35 cellular contexts compared by ENCODE assay signal in genomic region chr14:24337824-24338175, GRCh38. TPM values are rescaled to one million over a fixed set of nuclear protein-coding genes. Genes with fewer than 3 reads are reported as not detected.
DNase-seq lines count a peak whose midpoint lies in the region; ATAC-seq and TF ChIP-seq lines count a peak whose summit lies in the region.
"Had no signal": no experiment of that assay in that cellular context is flagged by ENCODE, and none has a peak within 500 bp of the region (broad histone marks: within the 10 kb centered on the region; RNA-seq: fewer than 3 reads in every experiment).

No MANE protein-coding gene starts in this region.

- H3K4me2 ChIP-seq in Loucy (ENCODE audit: low read depth, low read length, poor library complexity, severe bottlenecking) = peak overlapping the region; percentile 72
- H3K4me2 ChIP-seq: BLaER1 had no signal

- H3K27ac Mint-ChIP-seq in activated naive CD4-positive, alpha-beta T cell treated with anti-CD3 and anti-CD28 coated beads for 36 hours = peak overlapping the region; percentile 44
- no peak overlapping the region for H3K27ac Mint-ChIP-seq in effector memory CD8-positive, alpha-beta T cell
- H3K27ac Mint-ChIP-seq: HFFc6, nephron progenitor cell, WTC11 had no signal

- H3F3A ChIP-seq in Loucy (ENCODE audit: low read depth) = no peaks in the 10 kb centered on the region

- TF ChIP-seq CTCF in Loucy (conservative IDR thresholded peaks at IDR 0.05; ENCODE audit: low read length) = no peak

- H3K4me3 ChIP-seq in Loucy (ENCODE audit: low read length, poor library complexity, severe bottlenecking) (no peak overlapping the region), MG63 (no peak overlapping the region)
- H3K4me3 ChIP-seq: BLaER1, body of pancreas, ovary, upper lobe of right lung had no signal

- peaks cover 48% of the 10 kb centered on the region for H3K4me1 ChIP-seq in Loucy (ENCODE audit: insufficient read depth, low read length, poor library complexity, severe bottlenecking)

- H3K27me3 Mint-ChIP-seq in activated naive CD4-positive, alpha-beta T cell treated with anti-CD3 and anti-CD28 coated beads for 36 hours (ENCODE audit: low read depth) = peaks cover 19% of the 10 kb centered on the region
- H3K27me3 Mint-ChIP-seq in effector memory CD8-positive, alpha-beta T cell = peaks cover 6 to 26% of the 10 kb centered on the region in 2 donors

- no peaks in the 10 kb centered on the region for H3K9me3 Mint-ChIP-seq in activated naive CD4-positive, alpha-beta T cell treated with anti-CD3 and anti-CD28 coated beads for 36 hours
- H3K9me3 Mint-ChIP-seq in effector memory CD8-positive, alpha-beta T cell = no peaks in the 10 kb centered on the region
- H3K9me3 Mint-ChIP-seq: dendritic cell treated with granulocyte-macrophage colony-stimulating factor and Interleukin-4, amounts not matched to agents 40 ng/mL and 50 ng/mL, for 4 days; HFFc6; nephron progenitor cell; WTC11 had no signal

- H3K9ac ChIP-seq in Loucy (ENCODE audit: low read depth, low read length, poor library complexity, severe bottlenecking) = peak overlapping the region; percentile 77
- H3K9ac ChIP-seq: BLaER1 had no signal

- peaks cover 35% of the 10 kb centered on the region for H3K4me1 Mint-ChIP-seq in activated naive CD4-positive, alpha-beta T cell treated with anti-CD3 and anti-CD28 coated beads for 36 hours (ENCODE audit: low read depth)
- peaks cover 29 to 36% of the 10 kb centered on the region in 2 donors for H3K4me1 Mint-ChIP-seq in effector memory CD8-positive, alpha-beta T cell (ENCODE audit: low read depth in 2 of 2)

- H3K9me2 ChIP-seq in Loucy (replicated peaks; ENCODE audit: low read depth, low read length) = no peaks in the 10 kb centered on the region

- no peak overlapping the region for H2AFZ ChIP-seq in Loucy (ENCODE audit: low read length)

- H3K4me3 Mint-ChIP-seq in activated naive CD4-positive, alpha-beta T cell treated with anti-CD3 and anti-CD28 coated beads for 36 hours = peak overlapping the region; percentile 13
- H3K4me3 Mint-ChIP-seq in effector memory CD8-positive, alpha-beta T cell = peak overlapping the region; percentile 90
- H3K4me3 Mint-ChIP-seq: HFFc6 had no signal

- ATAC-seq in effector memory CD8-positive, alpha-beta T cell (replicated peaks) = no peak
- ATAC-seq: body of pancreas, esophagus mucosa, heart left ventricle, upper lobe of right lung, WTC11 had no signal

- H3K27me3 ChIP-seq in Loucy (ENCODE audit: insufficient read depth, low read length, poor library complexity, severe bottlenecking) (no peaks in the 10 kb centered on the region), MG63 (no peaks in the 10 kb centered on the region)
- H3K27me3 ChIP-seq: ovary had no signal

- peaks cover 7% of the 10 kb centered on the region for H3K36me3 Mint-ChIP-seq in activated naive CD4-positive, alpha-beta T cell treated with anti-CD3 and anti-CD28 coated beads for 36 hours (ENCODE audit: low read depth)
- peaks cover 20% of the 10 kb centered on the region for H3K36me3 Mint-ChIP-seq in effector memory CD8-positive, alpha-beta T cell (ENCODE audit: insufficient read depth)
- H3K36me3 Mint-ChIP-seq: WTC11 had no signal

- peaks cover 6% of the 10 kb centered on the region; the same call in 1 of the 2 replicates for H3K79me2 ChIP-seq in Loucy (ENCODE audit: insufficient read depth, low read length)

- CTCF ChIA-PET in activated naive CD4-positive, alpha-beta T cell treated with anti-CD3 and anti-CD28 coated beads for 36 hours (lab: Charles Lee) = interaction anchor here (0.9 to 25.1 kb wide), 8 partner anchors 9 to 96 kb away, joined by 3 to 617 read pairs (median 4); partner anchors contain the start of genes CBLN3, CIDEB, KHNYN and TINF2

- no peaks in the 10 kb centered on the region for H3K36me3 ChIP-seq in Loucy (ENCODE audit: insufficient read depth, low read length)
- no peaks in the 10 kb centered on the region for H3K36me3 ChIP-seq in MG63
- H3K36me3 ChIP-seq: ovary, upper lobe of right lung had no signal

- intact Hi-C loops in activated naive CD4-positive, alpha-beta T cell treated with anti-CD3 and anti-CD28 coated beads for 36 hours (cut with micrococcal nuclease) = loop anchor here (10.0 kb wide), 1 partner anchor 817 kb away; no protein-coding TSS in a partner anchor
- intact Hi-C loops in posterior vena cava (cut with DNase I) = no loop called here

- no peaks in the 10 kb centered on the region for H4K20me1 ChIP-seq in Loucy (ENCODE audit: insufficient read depth, low read length, poor library complexity, severe bottlenecking)

- no peak for DNase-seq in activated naive CD4-positive, alpha-beta T cell treated with anti-CD3 and anti-CD28 coated beads for 36 hours
- DNase-seq in activated naive CD4-positive, alpha-beta T cell treated with Interleukin-2 at 50 U/mL for 16 hours = no peak
- no peak for DNase-seq in effector memory CD8-positive, alpha-beta T cell
- DNase-seq in posterior vena cava (ENCODE audit: low spot score) (peak; percentile 70), MG63 (no peak), T-helper 9 cell (no peak), DMS114 treated with DMSO at 0.1 percent for 48 hours (lab: John Stamatoyannopoulos, UW; ENCODE audit: unreplicated experiment) (no peak)
- DNase-seq: activated CD4-positive, alpha-beta T cell treated with anti-CD3 and anti-CD28 coated beads, Interleukin-2, amount 50 U/mL, for 48 hours; activated gamma-delta T cell treated with Interleukin-2 at 50 U/mL for 16 hours; activated T-cell treated with anti-CD3 and anti-CD28 coated beads for 4 hours; body of pancreas; DMS79 treated with DMSO at 0.1 percent for 48 hours; foreskin fibroblast; GDM1; heart left ventricle; HFFc6; midbrain; NCI-H1092; NCI-H1694 treated with DMSO at 0.1 percent for 48 hours; NCI-H446; NCI-H748 treated with DMSO at 0.1 percent for 48 hours; nephron progenitor cell; ovary; Peyer's patch; SHP77; small intestine; stimulated activated naive CD4-positive, alpha-beta T cell; upper lobe of right lung had no signal

- H3K9me3 ChIP-seq in Loucy (ENCODE audit: insufficient read depth, low read depth, low read length) (no peaks in the 10 kb centered on the region), MG63 (no peaks in the 10 kb centered on the region)
- H3K9me3 ChIP-seq: body of pancreas, heart left ventricle, ovary, Peyer's patch, upper lobe of right lung had no signal

RNA-seq across cellular contexts. Expression of gene RIPK3, which starts 2.0 kb away (rescaled TPM):
- total RNA-seq in activated naive CD4-positive, alpha-beta T cell treated with anti-CD3 and anti-CD28 coated beads for 36 hours = 1 to 10 TPM; 5.9 to 7.6 TPM
- 1 to 10 TPM; 8.5 to 9.2 TPM for total RNA-seq in posterior vena cava
- not detected in 2 replicates for total RNA-seq in MG63 (2014; rRNA removed; shearing (Covaris generic); ENCODE audit: low replicate concordance)
- total RNA-seq: HFFc6 had no signal

RNA-seq across cellular contexts. Expression of gene ADCY4, which starts 2.9 kb away (rescaled TPM):
- total RNA-seq in activated naive CD4-positive, alpha-beta T cell treated with anti-CD3 and anti-CD28 coated beads for 36 hours = 1 to 10 TPM; 1.6 to 2.4 TPM
- total RNA-seq in posterior vena cava = 10 to 100 TPM; 35.2 to 36.0 TPM
- total RNA-seq in MG63 (2014; rRNA removed; shearing (Covaris generic); ENCODE audit: low replicate concordance) = not detected in 2 replicates
- total RNA-seq: HT1080 had no signal

RNA-seq across cellular contexts. Expression of gene LTB4R, which starts 26.5 kb away (rescaled TPM):
- 10 to 100 TPM; 10.6 to 11.4 TPM for total RNA-seq in activated naive CD4-positive, alpha-beta T cell treated with anti-CD3 and anti-CD28 coated beads for 36 hours
- total RNA-seq in posterior vena cava = 1 to 10 TPM; 5.6 TPM
- total RNA-seq in MG63 (2014; rRNA removed; shearing (Covaris generic); ENCODE audit: low replicate concordance) = 1.4 and 1.5 TPM in 2 replicates

RNA-seq across cellular contexts. Expression of gene LTB4R2, which starts 27.9 kb away (rescaled TPM):
- 10 to 100 TPM; 12.2 to 12.8 TPM for total RNA-seq in activated naive CD4-positive, alpha-beta T cell treated with anti-CD3 and anti-CD28 coated beads for 36 hours
- 1 to 10 TPM; 2.5 to 4.0 TPM for total RNA-seq in posterior vena cava
- total RNA-seq in MG63 (2014; rRNA removed; shearing (Covaris generic); ENCODE audit: low replicate concordance) = 0.59 and 0.82 TPM in 2 replicates

RNA-seq across cellular contexts. Expression of gene CIDEB, which starts 30.0 kb away (rescaled TPM):
- 10 to 100 TPM; 10.9 to 15.1 TPM for total RNA-seq in activated naive CD4-positive, alpha-beta T cell treated with anti-CD3 and anti-CD28 coated beads for 36 hours
- total RNA-seq in posterior vena cava = 10 to 100 TPM; 10.1 to 10.8 TPM
- not detected in 2 replicates for total RNA-seq in MG63 (2014; rRNA removed; shearing (Covaris generic); ENCODE audit: low replicate concordance)
- total RNA-seq: H1 had no signal

Comparison
In these comparisons a context has a peak if more than half of its experiments do, and no peak if none do; other contexts are left out.
1. RNA of gene ADCY4, which starts 2.9 kb away (total RNA-seq): 35.2 to 36.0 TPM in posterior vena cava; 1.6 to 2.4 TPM in activated naive CD4-positive, alpha-beta T cell treated with anti-CD3 and anti-CD28 coated beads for 36 hours and not detected in MG63; every median in the first group is over 10 times any median in the second.